Comparison of ENCODE assay signal across 1 cellular context in the genomic region with DNA sequence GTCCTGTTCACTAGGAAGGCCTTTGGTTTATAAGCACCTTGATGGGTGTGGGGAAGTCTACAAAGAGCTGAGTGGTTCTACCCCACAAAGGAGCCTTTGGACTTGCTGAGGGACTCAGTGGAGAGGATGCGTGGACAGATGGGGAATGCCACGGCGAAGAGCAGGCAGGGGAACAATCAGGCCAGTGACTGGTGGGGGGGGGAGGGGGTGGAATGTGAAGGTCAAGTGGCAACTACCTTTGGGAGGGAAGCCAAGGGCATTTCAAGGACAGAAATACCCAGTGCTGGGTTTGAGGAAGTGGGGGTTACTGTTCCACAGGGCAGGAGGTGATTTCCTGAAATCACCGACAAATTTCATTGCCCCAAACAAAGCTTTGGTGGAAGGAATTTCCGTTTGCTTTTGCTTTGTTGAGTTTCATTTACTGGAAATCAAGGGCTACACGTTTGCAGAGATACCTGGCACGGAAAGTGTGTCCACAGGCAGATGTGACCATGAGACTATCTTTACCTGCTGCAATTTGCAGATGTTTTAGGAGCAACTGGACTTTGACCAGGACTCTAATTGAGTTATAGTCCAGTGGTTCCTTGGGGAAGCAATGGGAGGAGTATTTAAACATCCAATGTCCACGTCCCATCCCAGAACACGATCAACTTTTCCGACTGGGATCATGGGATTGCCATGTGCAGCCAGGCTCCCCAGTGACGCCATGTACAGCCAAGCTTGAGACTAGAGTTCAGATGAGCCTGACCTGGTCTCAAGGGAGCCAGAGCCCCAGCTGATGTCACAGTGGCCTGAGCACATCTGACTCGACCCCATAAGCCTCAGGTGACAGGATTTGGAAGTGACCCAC.
TF ChIP-seq lines count a peak whose summit lies in the region.

No MANE protein-coding gene starts in this region.

TF ChIP-seq in HepG2, 621 proteins besides CTCF, POLR2A, EP300 and RAD21 (continued from another document and continues in another):
- TF ChIP-seq, protein P1, sequence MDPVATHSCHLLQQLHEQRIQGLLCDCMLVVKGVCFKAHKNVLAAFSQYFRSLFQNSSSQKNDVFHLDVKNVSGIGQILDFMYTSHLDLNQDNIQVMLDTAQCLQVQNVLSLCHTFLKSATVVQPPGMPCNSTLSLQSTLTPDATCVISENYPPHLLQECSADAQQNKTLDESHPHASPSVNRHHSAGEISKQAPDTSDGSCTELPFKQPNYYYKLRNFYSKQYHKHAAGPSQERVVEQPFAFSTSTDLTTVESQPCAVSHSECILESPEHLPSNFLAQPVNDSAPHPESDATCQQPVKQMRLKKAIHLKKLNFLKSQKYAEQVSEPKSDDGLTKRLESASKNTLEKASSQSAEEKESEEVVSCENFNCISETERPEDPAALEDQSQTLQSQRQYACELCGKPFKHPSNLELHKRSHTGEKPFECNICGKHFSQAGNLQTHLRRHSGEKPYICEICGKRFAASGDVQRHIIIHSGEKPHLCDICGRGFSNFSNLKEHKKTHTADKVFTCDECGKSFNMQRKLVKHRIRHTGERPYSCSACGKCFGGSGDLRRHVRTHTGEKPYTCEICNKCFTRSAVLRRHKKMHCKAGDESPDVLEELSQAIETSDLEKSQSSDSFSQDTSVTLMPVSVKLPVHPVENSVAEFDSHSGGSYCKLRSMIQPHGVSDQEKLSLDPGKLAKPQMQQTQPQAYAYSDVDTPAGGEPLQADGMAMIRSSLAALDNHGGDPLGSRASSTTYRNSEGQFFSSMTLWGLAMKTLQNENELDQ (CRISPR knock-in tag; IDR thresholded peaks at IDR 0.05; ENCODE audit: borderline replicate concordance), result no peak
- TF ChIP-seq BRD4 (CRISPR knock-in tag; IDR thresholded peaks at IDR 0.05) (no peak), HMG20B (CRISPR knock-in tag; conservative IDR thresholded peaks at IDR 0.05) (0 out of 2 replicates have a peak, but pooled peaks have one; percentile 17), REXO4 (CRISPR knock-in tag; IDR thresholded peaks at IDR 0.05; ENCODE audit: borderline replicate concordance) (0 out of 2 replicates have a peak, but pooled peaks have one; percentile 14), ZNF232 (CRISPR knock-in tag; IDR thresholded peaks at IDR 0.05; ENCODE audit: borderline replicate concordance) (no peak), ZNF230 (CRISPR knock-in tag; IDR thresholded peaks at IDR 0.05) (no peak), MEIS1 (CRISPR knock-in tag; IDR thresholded peaks at IDR 0.05; ENCODE audit: borderline replicate concordance) (no peak; the same call in 1 of the 2 replicates), JDP2 (CRISPR knock-in tag; IDR thresholded peaks at IDR 0.05; ENCODE audit: borderline replicate concordance) (no peak), XBP1 (CRISPR knock-in tag; IDR thresholded peaks at IDR 0.05) (no peak), ZNF138 (CRISPR knock-in tag; IDR thresholded peaks at IDR 0.05; ENCODE audit: low read depth) (no peak), ZNF317 (CRISPR knock-in tag; IDR thresholded peaks at IDR 0.05) (0 out of 2 replicates have a peak, but pooled peaks have one; percentile 29), SAFB2 (CRISPR knock-in tag; IDR thresholded peaks at IDR 0.05; ENCODE audit: borderline replicate concordance, low read depth) (no peak), LCORL (IDR thresholded peaks at IDR 0.05) (no peak), LCORL (CRISPR knock-in tag; IDR thresholded peaks at IDR 0.05) (peak; percentile 23; the same call in 1 of the 2 replicates), MED1 (CRISPR knock-in tag; IDR thresholded peaks at IDR 0.05) (0 out of 2 replicates have a peak, but pooled peaks have one; percentile 22), ZNF557 (CRISPR knock-in tag; IDR thresholded peaks at IDR 0.05) (no peak), FOSL1 (CRISPR knock-in tag; IDR thresholded peaks at IDR 0.05; ENCODE audit: borderline replicate concordance) (no peak)
- TF ChIP-seq, protein P2, sequence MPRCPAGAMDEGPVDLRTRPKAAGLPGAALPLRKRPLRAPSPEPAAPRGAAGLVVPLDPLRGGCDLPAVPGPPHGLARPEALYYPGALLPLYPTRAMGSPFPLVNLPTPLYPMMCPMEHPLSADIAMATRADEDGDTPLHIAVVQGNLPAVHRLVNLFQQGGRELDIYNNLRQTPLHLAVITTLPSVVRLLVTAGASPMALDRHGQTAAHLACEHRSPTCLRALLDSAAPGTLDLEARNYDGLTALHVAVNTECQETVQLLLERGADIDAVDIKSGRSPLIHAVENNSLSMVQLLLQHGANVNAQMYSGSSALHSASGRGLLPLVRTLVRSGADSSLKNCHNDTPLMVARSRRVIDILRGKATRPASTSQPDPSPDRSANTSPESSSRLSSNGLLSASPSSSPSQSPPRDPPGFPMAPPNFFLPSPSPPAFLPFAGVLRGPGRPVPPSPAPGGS (CRISPR knock-in tag; IDR thresholded peaks at IDR 0.05), result no peak
- TF ChIP-seq, protein P3, sequence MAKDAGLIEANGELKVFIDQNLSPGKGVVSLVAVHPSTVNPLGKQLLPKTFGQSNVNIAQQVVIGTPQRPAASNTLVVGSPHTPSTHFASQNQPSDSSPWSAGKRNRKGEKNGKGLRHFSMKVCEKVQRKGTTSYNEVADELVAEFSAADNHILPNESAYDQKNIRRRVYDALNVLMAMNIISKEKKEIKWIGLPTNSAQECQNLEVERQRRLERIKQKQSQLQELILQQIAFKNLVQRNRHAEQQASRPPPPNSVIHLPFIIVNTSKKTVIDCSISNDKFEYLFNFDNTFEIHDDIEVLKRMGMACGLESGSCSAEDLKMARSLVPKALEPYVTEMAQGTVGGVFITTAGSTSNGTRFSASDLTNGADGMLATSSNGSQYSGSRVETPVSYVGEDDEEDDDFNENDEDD (CRISPR knock-in tag; IDR thresholded peaks at IDR 0.05; ENCODE audit: borderline replicate concordance), result peak; percentile 69; the same call in 1 of the 2 replicates
- TF ChIP-seq, protein P4, sequence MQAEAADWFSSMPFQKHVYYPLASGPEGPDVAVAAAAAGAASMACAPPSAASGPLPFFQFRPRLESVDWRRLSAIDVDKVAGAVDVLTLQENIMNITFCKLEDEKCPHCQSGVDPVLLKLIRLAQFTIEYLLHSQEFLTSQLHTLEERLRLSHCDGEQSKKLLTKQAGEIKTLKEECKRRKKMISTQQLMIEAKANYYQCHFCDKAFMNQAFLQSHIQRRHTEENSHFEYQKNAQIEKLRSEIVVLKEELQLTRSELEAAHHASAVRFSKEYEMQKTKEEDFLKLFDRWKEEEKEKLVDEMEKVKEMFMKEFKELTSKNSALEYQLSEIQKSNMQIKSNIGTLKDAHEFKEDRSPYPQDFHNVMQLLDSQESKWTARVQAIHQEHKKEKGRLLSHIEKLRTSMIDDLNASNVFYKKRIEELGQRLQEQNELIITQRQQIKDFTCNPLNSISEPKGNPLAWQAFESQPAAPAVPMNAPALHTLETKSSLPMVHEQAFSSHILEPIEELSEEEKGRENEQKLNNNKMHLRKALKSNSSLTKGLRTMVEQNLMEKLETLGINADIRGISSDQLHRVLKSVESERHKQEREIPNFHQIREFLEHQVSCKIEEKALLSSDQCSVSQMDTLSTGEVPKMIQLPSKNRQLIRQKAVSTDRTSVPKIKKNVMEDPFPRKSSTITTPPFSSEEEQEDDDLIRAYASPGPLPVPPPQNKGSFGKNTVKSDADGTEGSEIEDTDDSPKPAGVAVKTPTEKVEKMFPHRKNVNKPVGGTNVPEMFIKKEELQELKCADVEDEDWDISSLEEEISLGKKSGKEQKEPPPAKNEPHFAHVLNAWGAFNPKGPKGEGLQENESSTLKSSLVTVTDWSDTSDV (CRISPR knock-in tag; IDR thresholded peaks at IDR 0.05), result 0 out of 2 replicates have a peak, but pooled peaks have one; percentile 71
- TF ChIP-seq, protein P5, sequence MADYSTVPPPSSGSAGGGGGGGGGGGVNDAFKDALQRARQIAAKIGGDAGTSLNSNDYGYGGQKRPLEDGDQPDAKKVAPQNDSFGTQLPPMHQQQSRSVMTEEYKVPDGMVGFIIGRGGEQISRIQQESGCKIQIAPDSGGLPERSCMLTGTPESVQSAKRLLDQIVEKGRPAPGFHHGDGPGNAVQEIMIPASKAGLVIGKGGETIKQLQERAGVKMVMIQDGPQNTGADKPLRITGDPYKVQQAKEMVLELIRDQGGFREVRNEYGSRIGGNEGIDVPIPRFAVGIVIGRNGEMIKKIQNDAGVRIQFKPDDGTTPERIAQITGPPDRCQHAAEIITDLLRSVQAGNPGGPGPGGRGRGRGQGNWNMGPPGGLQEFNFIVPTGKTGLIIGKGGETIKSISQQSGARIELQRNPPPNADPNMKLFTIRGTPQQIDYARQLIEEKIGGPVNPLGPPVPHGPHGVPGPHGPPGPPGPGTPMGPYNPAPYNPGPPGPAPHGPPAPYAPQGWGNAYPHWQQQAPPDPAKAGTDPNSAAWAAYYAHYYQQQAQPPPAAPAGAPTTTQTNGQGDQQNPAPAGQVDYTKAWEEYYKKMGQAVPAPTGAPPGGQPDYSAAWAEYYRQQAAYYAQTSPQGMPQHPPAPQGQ (CRISPR knock-in tag; IDR thresholded peaks at IDR 0.05; ENCODE audit: borderline replicate concordance), result no peak
- TF ChIP-seq, protein P6, sequence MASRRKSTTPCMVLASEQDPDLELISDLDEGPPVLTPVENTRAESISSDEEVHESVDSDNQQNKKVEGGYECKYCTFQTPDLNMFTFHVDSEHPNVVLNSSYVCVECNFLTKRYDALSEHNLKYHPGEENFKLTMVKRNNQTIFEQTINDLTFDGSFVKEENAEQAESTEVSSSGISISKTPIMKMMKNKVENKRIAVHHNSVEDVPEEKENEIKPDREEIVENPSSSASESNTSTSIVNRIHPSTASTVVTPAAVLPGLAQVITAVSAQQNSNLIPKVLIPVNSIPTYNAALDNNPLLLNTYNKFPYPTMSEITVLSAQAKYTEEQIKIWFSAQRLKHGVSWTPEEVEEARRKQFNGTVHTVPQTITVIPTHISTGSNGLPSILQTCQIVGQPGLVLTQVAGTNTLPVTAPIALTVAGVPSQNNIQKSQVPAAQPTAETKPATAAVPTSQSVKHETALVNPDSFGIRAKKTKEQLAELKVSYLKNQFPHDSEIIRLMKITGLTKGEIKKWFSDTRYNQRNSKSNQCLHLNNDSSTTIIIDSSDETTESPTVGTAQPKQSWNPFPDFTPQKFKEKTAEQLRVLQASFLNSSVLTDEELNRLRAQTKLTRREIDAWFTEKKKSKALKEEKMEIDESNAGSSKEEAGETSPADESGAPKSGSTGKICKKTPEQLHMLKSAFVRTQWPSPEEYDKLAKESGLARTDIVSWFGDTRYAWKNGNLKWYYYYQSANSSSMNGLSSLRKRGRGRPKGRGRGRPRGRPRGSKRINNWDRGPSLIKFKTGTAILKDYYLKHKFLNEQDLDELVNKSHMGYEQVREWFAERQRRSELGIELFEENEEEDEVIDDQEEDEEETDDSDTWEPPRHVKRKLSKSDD (CRISPR knock-in tag; IDR thresholded peaks at IDR 0.05; ENCODE audit: low read depth), result peak; percentile 24; the same call in 1 of the 2 replicates
- TF ChIP-seq, protein P7, sequence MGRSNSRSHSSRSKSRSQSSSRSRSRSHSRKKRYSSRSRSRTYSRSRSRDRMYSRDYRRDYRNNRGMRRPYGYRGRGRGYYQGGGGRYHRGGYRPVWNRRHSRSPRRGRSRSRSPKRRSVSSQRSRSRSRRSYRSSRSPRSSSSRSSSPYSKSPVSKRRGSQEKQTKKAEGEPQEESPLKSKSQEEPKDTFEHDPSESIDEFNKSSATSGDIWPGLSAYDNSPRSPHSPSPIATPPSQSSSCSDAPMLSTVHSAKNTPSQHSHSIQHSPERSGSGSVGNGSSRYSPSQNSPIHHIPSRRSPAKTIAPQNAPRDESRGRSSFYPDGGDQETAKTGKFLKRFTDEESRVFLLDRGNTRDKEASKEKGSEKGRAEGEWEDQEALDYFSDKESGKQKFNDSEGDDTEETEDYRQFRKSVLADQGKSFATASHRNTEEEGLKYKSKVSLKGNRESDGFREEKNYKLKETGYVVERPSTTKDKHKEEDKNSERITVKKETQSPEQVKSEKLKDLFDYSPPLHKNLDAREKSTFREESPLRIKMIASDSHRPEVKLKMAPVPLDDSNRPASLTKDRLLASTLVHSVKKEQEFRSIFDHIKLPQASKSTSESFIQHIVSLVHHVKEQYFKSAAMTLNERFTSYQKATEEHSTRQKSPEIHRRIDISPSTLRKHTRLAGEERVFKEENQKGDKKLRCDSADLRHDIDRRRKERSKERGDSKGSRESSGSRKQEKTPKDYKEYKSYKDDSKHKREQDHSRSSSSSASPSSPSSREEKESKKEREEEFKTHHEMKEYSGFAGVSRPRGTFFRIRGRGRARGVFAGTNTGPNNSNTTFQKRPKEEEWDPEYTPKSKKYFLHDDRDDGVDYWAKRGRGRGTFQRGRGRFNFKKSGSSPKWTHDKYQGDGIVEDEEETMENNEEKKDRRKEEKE (IDR thresholded peaks at IDR 0.05), result no peak
- TF ChIP-seq, protein P8, sequence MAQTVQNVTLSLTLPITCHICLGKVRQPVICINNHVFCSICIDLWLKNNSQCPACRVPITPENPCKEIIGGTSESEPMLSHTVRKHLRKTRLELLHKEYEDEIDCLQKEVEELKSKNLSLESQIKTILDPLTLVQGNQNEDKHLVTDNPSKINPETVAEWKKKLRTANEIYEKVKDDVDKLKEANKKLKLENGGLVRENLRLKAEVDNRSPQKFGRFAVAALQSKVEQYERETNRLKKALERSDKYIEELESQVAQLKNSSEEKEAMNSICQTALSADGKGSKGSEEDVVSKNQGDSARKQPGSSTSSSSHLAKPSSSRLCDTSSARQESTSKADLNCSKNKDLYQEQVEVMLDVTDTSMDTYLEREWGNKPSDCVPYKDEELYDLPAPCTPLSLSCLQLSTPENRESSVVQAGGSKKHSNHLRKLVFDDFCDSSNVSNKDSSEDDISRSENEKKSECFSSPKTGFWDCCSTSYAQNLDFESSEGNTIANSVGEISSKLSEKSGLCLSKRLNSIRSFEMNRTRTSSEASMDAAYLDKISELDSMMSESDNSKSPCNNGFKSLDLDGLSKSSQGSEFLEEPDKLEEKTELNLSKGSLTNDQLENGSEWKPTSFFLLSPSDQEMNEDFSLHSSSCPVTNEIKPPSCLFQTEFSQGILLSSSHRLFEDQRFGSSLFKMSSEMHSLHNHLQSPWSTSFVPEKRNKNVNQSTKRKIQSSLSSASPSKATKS (CRISPR knock-in tag; IDR thresholded peaks at IDR 0.05), result 0 out of 2 replicates have a peak, but pooled peaks have one; percentile 37
- TF ChIP-seq, protein P9, sequence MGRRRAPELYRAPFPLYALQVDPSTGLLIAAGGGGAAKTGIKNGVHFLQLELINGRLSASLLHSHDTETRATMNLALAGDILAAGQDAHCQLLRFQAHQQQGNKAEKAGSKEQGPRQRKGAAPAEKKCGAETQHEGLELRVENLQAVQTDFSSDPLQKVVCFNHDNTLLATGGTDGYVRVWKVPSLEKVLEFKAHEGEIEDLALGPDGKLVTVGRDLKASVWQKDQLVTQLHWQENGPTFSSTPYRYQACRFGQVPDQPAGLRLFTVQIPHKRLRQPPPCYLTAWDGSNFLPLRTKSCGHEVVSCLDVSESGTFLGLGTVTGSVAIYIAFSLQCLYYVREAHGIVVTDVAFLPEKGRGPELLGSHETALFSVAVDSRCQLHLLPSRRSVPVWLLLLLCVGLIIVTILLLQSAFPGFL (CRISPR knock-in tag; IDR thresholded peaks at IDR 0.05), result no peak
- TF ChIP-seq, protein P10, sequence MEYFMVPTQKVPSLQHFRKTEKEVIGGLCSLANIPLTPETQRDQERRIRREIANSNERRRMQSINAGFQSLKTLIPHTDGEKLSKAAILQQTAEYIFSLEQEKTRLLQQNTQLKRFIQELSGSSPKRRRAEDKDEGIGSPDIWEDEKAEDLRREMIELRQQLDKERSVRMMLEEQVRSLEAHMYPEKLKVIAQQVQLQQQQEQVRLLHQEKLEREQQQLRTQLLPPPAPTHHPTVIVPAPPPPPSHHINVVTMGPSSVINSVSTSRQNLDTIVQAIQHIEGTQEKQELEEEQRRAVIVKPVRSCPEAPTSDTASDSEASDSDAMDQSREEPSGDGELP (IDR thresholded peaks at IDR 0.05; ENCODE audit: borderline replicate concordance, low read depth), result no peak
- TF ChIP-seq, protein P11, sequence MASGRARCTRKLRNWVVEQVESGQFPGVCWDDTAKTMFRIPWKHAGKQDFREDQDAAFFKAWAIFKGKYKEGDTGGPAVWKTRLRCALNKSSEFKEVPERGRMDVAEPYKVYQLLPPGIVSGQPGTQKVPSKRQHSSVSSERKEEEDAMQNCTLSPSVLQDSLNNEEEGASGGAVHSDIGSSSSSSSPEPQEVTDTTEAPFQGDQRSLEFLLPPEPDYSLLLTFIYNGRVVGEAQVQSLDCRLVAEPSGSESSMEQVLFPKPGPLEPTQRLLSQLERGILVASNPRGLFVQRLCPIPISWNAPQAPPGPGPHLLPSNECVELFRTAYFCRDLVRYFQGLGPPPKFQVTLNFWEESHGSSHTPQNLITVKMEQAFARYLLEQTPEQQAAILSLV (CRISPR knock-in tag; IDR thresholded peaks at IDR 0.05; ENCODE audit: borderline replicate concordance), result 0 out of 2 replicates have a peak, but pooled peaks have one; percentile 56
